Comparison of ENCODE assay signal across 8 cellular contexts in the genomic region with DNA sequence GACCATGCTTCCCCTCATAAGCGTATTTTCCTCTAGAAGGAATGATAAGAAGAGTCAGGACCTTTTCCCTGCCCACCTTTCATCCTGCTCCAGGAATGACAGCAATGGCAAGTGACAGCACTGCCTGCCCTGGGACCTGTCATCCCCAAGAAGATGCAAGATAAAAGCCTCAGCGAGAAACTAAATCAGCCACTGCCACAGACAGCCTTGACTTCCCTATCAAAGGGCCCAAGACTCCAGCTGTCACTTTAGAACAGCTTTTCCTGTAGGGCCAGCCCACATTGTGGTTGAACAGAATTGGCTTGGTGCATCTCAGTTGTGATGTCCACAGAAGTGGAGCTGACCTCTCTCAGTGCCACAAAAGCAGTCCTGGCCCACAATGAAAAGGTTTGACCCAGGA. TPM values are rescaled to one million over a fixed set of nuclear protein-coding genes. Genes with fewer than 3 reads are reported as not detected.
DNase-seq lines count a peak whose midpoint lies in the region; TF ChIP-seq lines count a peak whose summit lies in the region.

No MANE protein-coding gene starts in this region.

- H4K8ac ChIP-seq in trophoblast cell (ENCODE audit: low read depth, low read length) = no peak overlapping the region

- no peak for DNase-seq in GM06990 (ENCODE audit: extremely low read depth, insufficient read length)
- DNase-seq in trophoblast cell = no peak
- no peak for DNase-seq in occipital lobe (lab: John Stamatoyannopoulos, UW)
- DNase-seq in NCI-H2029 treated with DMSO at 0.1 percent for 48 hours (lab: John Stamatoyannopoulos, UW) = no peak
- no peak for DNase-seq in GM19240 (ENCODE audit: insufficient read length, low spot score)
- no peak for DNase-seq in NCI-H510A treated with DMSO at 0.1 percent for 48 hours (lab: John Stamatoyannopoulos, UW)

- 0 out of 2 replicates have a peak, but pooled peaks cover 6% of the 10 kb centered on the region for H4K20me1 ChIP-seq in OCI-LY3 (ENCODE audit: insufficient read depth, low read length)

- H3K4me3 ChIP-seq in GM06990 (replicated peaks; ENCODE audit: low read depth, low read length) (peak overlapping the region; percentile 100), OCI-LY3 (ENCODE audit: low read length) (peak overlapping the region; percentile 94), endocrine pancreas (ENCODE audit: control insufficient read depth, insufficient read depth, low read length) (peak overlapping the region; percentile 66), trophoblast cell (ENCODE audit: low read depth, low read length) (no peak overlapping the region)

- H3K36me3 ChIP-seq in GM06990 (ENCODE audit: control insufficient read depth, insufficient read depth, low read length) (peaks cover 3% of the 10 kb centered on the region), OCI-LY3 (replicated peaks; ENCODE audit: low read depth, low read length) (peaks cover 31% of the 10 kb centered on the region), endocrine pancreas (ENCODE audit: control insufficient read depth, insufficient read depth, low read length) (no peaks in the 10 kb centered on the region), trophoblast cell (ENCODE audit: control insufficient read depth in 1 of 2, insufficient read depth in 2 of 2, low read length in 2 of 2) (peaks cover 2 to 12% of the 10 kb centered on the region in 2 experiments)

- H4K91ac ChIP-seq in trophoblast cell (ENCODE audit: low read depth, low read length) = no peak overlapping the region

- WGBS in trophoblast cell (ENCODE audit: extremely low coverage, insufficient coverage, insufficient read length) = no CpG with 5 or more reads among the region's 2 CpGs

- H3K27ac ChIP-seq in OCI-LY3 (ENCODE audit: low read length) (peak overlapping the region; percentile 79), trophoblast cell (ENCODE audit: low read depth, low read length) (no peak overlapping the region)

- H3K79me1 ChIP-seq in trophoblast cell (ENCODE audit: low read length) = peaks cover 4% of the 10 kb centered on the region

- H2BK120ac ChIP-seq in trophoblast cell (ENCODE audit: insufficient read depth, low read length, poor library complexity) = no peak overlapping the region

- no peak overlapping the region for H2BK5ac ChIP-seq in trophoblast cell (ENCODE audit: low read depth, low read length, poor library complexity)

- H3K4me1 ChIP-seq in OCI-LY3 (ENCODE audit: low read length) (peaks cover 59% of the 10 kb centered on the region), endocrine pancreas (ENCODE audit: control insufficient read depth, insufficient read depth, low read length) (no peaks in the 10 kb centered on the region), trophoblast cell (ENCODE audit: control insufficient read depth in 1 of 2, insufficient read depth in 2 of 2, low read length in 2 of 2) (peaks cover 22 to 27% of the 10 kb centered on the region in 2 experiments)

- no peak overlapping the region for H3K14ac ChIP-seq in trophoblast cell (ENCODE audit: low read length)

- no peak for TF ChIP-seq CTCF in GM06990 (IDR thresholded peaks at IDR 0.05; ENCODE audit: insufficient read depth, low read length, poor library complexity, severe bottlenecking)
- TF ChIP-seq CTCF in OCI-LY3 (IDR thresholded peaks at IDR 0.05; ENCODE audit: low read depth, low read length) = no peak

- H3K9ac ChIP-seq in OCI-LY3 (ENCODE audit: low read length) = peak overlapping the region; percentile 99
- no peak overlapping the region for H3K9ac ChIP-seq in endocrine pancreas (ENCODE audit: control insufficient read depth, insufficient read depth, low read length)
- no peak overlapping the region for H3K9ac ChIP-seq in trophoblast cell (ENCODE audit: low read length)

- no peak overlapping the region for H3K18ac ChIP-seq in trophoblast cell (ENCODE audit: low read length)

- H3K79me2 ChIP-seq in OCI-LY3 (ENCODE audit: low read length) (peaks cover 64% of the 10 kb centered on the region), trophoblast cell (ENCODE audit: control insufficient read depth, insufficient read depth, low read length, poor library complexity) (peaks cover 13% of the 10 kb centered on the region)

- no peak overlapping the region for H3K23ac ChIP-seq in trophoblast cell (ENCODE audit: low read length)

- H2BK12ac ChIP-seq in trophoblast cell (ENCODE audit: low read length) = no peak overlapping the region

- H3K9me3 ChIP-seq in OCI-LY3 (ENCODE audit: insufficient read depth, low read length) = no peaks in the 10 kb centered on the region
- no peaks in the 10 kb centered on the region for H3K9me3 ChIP-seq in endocrine pancreas (ENCODE audit: control insufficient read depth, low read length)
- no peaks in the 10 kb centered on the region for H3K9me3 ChIP-seq in trophoblast cell (ENCODE audit: insufficient read depth, low read depth, low read length)

- no peaks in the 10 kb centered on the region for H3K27me3 ChIP-seq in GM06990 (replicated peaks; ENCODE audit: control insufficient read depth, insufficient read depth, low read length)
- no peaks in the 10 kb centered on the region for H3K27me3 ChIP-seq in OCI-LY3 (ENCODE audit: low read depth, low read length)
- H3K27me3 ChIP-seq in endocrine pancreas (ENCODE audit: control insufficient read depth, insufficient read depth, low read length) = no peaks in the 10 kb centered on the region
- no peaks in the 10 kb centered on the region for H3K27me3 ChIP-seq in trophoblast cell (ENCODE audit: insufficient read depth, low read length)

- no peak overlapping the region for H4K12ac ChIP-seq in trophoblast cell (ENCODE audit: low read depth, low read length)

- no peak overlapping the region for H2AK5ac ChIP-seq in trophoblast cell (ENCODE audit: low read length)

- peak overlapping the region; percentile 96 for H3K4ac ChIP-seq in trophoblast cell (ENCODE audit: low read depth, low read length)

- H2AFZ ChIP-seq in OCI-LY3 (ENCODE audit: low read depth, low read length) (no peak overlapping the region), trophoblast cell (ENCODE audit: insufficient read depth, low read length, poor library complexity) (no peak overlapping the region)

- peak overlapping the region; percentile 99 for H3K4me2 ChIP-seq in OCI-LY3 (ENCODE audit: low read length)
- H3K4me2 ChIP-seq in trophoblast cell (ENCODE audit: low read length) = peak overlapping the region; percentile 63

RNA-seq across cellular contexts. Expression of gene RAB8A, which starts 1.1 kb away (rescaled TPM):
- 61.7 and 61.9 TPM in 2 replicates for polyA plus RNA-seq in trophoblast cell (2013)
- total RNA-seq in occipital lobe = 33.7 TPM

RNA-seq across cellular contexts. Expression of gene HSH2D, which starts 30.7 kb away (rescaled TPM):
- polyA plus RNA-seq in trophoblast cell (2013) = 0.10 and 0.17 TPM in 2 replicates
- not detected for total RNA-seq in occipital lobe

RNA-seq across cellular contexts. Expression of gene TPM4, which starts 36.5 kb away (rescaled TPM):
- polyA plus RNA-seq in trophoblast cell (2013) = 859 and 864 TPM in 2 replicates
- 94.8 TPM for total RNA-seq in occipital lobe
